Comparison of ENCODE assay signal across 24 cellular contexts in the genomic region with DNA sequence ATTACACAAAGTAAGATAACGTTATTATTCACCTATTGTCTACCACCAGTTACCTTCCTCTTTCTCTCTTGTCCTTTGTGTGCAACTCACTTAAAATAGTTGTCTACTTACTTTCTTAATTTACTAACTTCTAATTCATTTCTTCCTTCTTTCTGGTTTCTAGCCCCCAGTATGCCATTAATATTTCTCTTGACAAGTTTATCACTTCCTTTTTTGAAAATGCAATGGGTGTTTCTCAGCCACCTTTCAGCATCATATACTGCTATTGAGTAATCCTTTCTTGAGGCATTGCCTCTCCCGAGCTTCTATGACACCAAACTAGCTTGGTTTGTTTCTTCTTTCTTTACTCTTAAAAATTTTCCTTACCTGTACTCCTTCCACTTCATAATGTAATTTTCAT.
A peak's percentile ranks its signal among the peaks of the same experiment; 100 is the strongest.
DNase-seq lines count a peak whose midpoint lies in the region; ATAC-seq and TF ChIP-seq lines count a peak whose summit lies in the region.
"Had no signal": no experiment of that assay in that cellular context is flagged by ENCODE, and none has a peak within 500 bp of the region (broad histone marks: within the 10 kb centered on the region; RNA-seq: fewer than 3 reads in every experiment).

No MANE protein-coding gene starts in this region.

- peak; percentile 10 for DNase-seq in KBM-7
- peak; percentile 88 to 99 for DNase-seq in NOMO-1 (lab: John Stamatoyannopoulos, UW; ENCODE audit: unreplicated experiment in 2 of 2)
- DNase-seq in SIG-M5 treated with dmso at 0.1 percent for 504 hours (lab: John Stamatoyannopoulos, UW; ENCODE audit: unreplicated experiment) = peak; percentile 88
- DNase-seq in medulla oblongata (ENCODE audit: extremely low spot score) = peak; percentile 27
- no peak for DNase-seq in vagina (ENCODE audit: extremely low spot score in 2 of 2)
- DNase-seq in NCI-H69 (lab: John Stamatoyannopoulos, UW) = no peak
- DNase-seq: 8988T; AML-193; C1 segment of cervical spinal cord; CD8-positive, alpha-beta T cell; GDM1; GOT3; MG63; NCI-H1694; NCI-H2081; NCI-H2171; NCI-H345; NCI-H524; Peyer's patch; SW 1271; T-helper 17 cell had no signal

- no peak for ATAC-seq in HG03108 (IDR thresholded peaks at IDR 0.05; ENCODE audit: unreplicated experiment)
- ATAC-seq: CD8-positive, alpha-beta T cell; HCT116; T-helper 17 cell had no signal

- TF ChIP-seq CTCF in vagina (IDR thresholded peaks at IDR 0.05) = no peak

- no peaks in the 10 kb centered on the region for H3K36me3 ChIP-seq in vagina
- H3K36me3 ChIP-seq: MG63, Peyer's patch, SJSA1 had no signal

- H3K4me3 ChIP-seq in vagina = no peak overlapping the region
- H3K4me3 ChIP-seq: MG63, Peyer's patch, SJSA1 had no signal

- in situ Hi-C loops in KBM-7 (cut with MboI; ENCODE audit: low pct_unique_long_range_greater_than_20kb, low sequenced_read_pairs) = no loop called here

- H3K9me3 ChIP-seq in vagina = no peaks in the 10 kb centered on the region
- H3K9me3 ChIP-seq: MG63, Peyer's patch, SJSA1 had no signal

- no peak overlapping the region for H3K27ac ChIP-seq in vagina
- H3K27ac ChIP-seq: Peyer's patch, SJSA1 had no signal

- no peaks in the 10 kb centered on the region for H3K27me3 ChIP-seq in vagina
- H3K27me3 ChIP-seq: MG63, Peyer's patch, SJSA1 had no signal

- TF ChIP-seq POLR2A in vagina (IDR thresholded peaks at IDR 0.05) = no peak

- intact Hi-C loops in vagina (cut with DNase I) = no loop called here

- peaks cover 8% of the 10 kb centered on the region for H3K4me1 ChIP-seq in vagina
- H3K4me1 ChIP-seq: Peyer's patch, SJSA1 had no signal

Comparison
In these comparisons a context has a peak if more than half of its experiments do, and no peak if none do; other contexts are left out.
1. DNase-seq: peak in KBM-7 (single experiment), NOMO-1 (2 of 2), SIG-M5 treated with dmso at 0.1 percent for 504 hours (single experiment) and medulla oblongata (single experiment); none in vagina (0 of 2) and NCI-H69 (single experiment).